In genomic region chr19:53254451-53255341, GRCh38 we compare ENCODE assay signal across 7 cellular contexts. TPM values are rescaled to one million over a fixed set of nuclear protein-coding genes. Genes with fewer than 3 reads are reported as not detected.
DNase-seq lines count a peak whose midpoint lies in the region; ATAC-seq and TF ChIP-seq lines count a peak whose summit lies in the region.

Gene ZNF677, minus strand, starts transcription at chr19:53254873. Its CDS starts 3,323 bp downstream, at chr19:53251550.

- H3K4me1 ChIP-seq in iPS-15b (ENCODE audit: control insufficient read depth, insufficient read depth, low read length) (no peaks in the 10 kb centered on the region), vagina (peaks cover 9% of the 10 kb centered on the region)

- H3K9me3 ChIP-seq in WERI-Rb-1 (ENCODE audit: severe bottlenecking) (peaks cover 18% of the 10 kb centered on the region), iPS-15b (ENCODE audit: control insufficient read depth, insufficient read depth, low read length) (peaks cover 6% of the 10 kb centered on the region), vagina (no peaks in the 10 kb centered on the region)

- H3K9ac ChIP-seq in iPS-15b (ENCODE audit: low read depth, low read length) = peak within 1 kb of the TSS; percentile 89

- H3K36me3 ChIP-seq in WERI-Rb-1 (peaks cover 32% of the 10 kb centered on the region), brain microvascular endothelial cell (replicated peaks) (no peaks in the 10 kb centered on the region), iPS-15b (ENCODE audit: control insufficient read depth, insufficient read depth, low read length) (peaks cover 5% of the 10 kb centered on the region), vagina (peaks cover 0 to 34% of the 10 kb centered on the region in 2 donors)

- intact Hi-C loops in sciatic nerve (cut with DNase I) (no loop called here), vagina (cut with DNase I) (no loop called here)

- TF ChIP-seq POLR2A in vagina (IDR thresholded peaks at IDR 0.05) = no peak

- in situ Hi-C loops in brain microvascular endothelial cell (cut with HindIII; ENCODE audit: low pct_ligation_motif_present, low sequenced_read_pairs) = no loop called here

- ATAC-seq in sciatic nerve = peak; percentile 100

- peak within 1 kb of the TSS; percentile 97 for H3K4me3 ChIP-seq in WERI-Rb-1 (ENCODE audit: low read depth, low read length)
- peak within 1 kb of the TSS; percentile 89 for H3K4me3 ChIP-seq in brain microvascular endothelial cell (ENCODE audit: low read depth, low read length)
- peak within 1 kb of the TSS; percentile 99 for H3K4me3 ChIP-seq in iPS-15b (ENCODE audit: low read depth, low read length)
- peak within 1 kb of the TSS; percentile 56 to 79 for H3K4me3 ChIP-seq in vagina

- H3K27me3 ChIP-seq in WERI-Rb-1 (ENCODE audit: insufficient read depth, low read depth, severe bottlenecking) (peaks cover 5% of the 10 kb centered on the region), brain microvascular endothelial cell (replicated peaks) (no peaks in the 10 kb centered on the region), iPS-15b (ENCODE audit: control insufficient read depth, insufficient read depth, low read length) (no peaks in the 10 kb centered on the region), vagina (no peaks in the 10 kb centered on the region)

- no peak for TF ChIP-seq CTCF in WERI-Rb-1 (IDR thresholded peaks at IDR 0.05; ENCODE audit: low read depth, low read length)
- no peak for TF ChIP-seq CTCF in brain microvascular endothelial cell (IDR thresholded peaks at IDR 0.05; ENCODE audit: low read depth, low read length, missing control alignments)
- no peak for TF ChIP-seq CTCF in vagina (IDR thresholded peaks at IDR 0.05)

- DNase-seq in HK-2 (ENCODE audit: unreplicated experiment) = peak; percentile 19
- DNase-seq in WERI-Rb-1 = peak; percentile 91
- peak; percentile 70 for DNase-seq in brain microvascular endothelial cell
- peak; percentile 95 for DNase-seq in sciatic nerve (ENCODE audit: low spot score)
- peak in 1 of 2 donors; percentile 87 for DNase-seq in vagina (ENCODE audit: extremely low spot score in 2 of 2)
- no peak for DNase-seq in NCI-H128 (lab: John Stamatoyannopoulos, UW; ENCODE audit: unreplicated experiment)

- peak within 1 kb of the TSS; percentile 55 for H3K27ac ChIP-seq in WERI-Rb-1
- H3K27ac ChIP-seq in brain microvascular endothelial cell = peak within 1 kb of the TSS; percentile 63
- peak within 1 kb of the TSS; percentile 67 for H3K27ac ChIP-seq in vagina

RNA-seq across cellular contexts. Expression of gene ZNF677, which starts in this region (rescaled TPM):
- 27.0 TPM for total RNA-seq in sciatic nerve
- 5.9 TPM for total RNA-seq in vagina
